ENCODE assay signal across 25 cellular contexts in the genomic region with DNA sequence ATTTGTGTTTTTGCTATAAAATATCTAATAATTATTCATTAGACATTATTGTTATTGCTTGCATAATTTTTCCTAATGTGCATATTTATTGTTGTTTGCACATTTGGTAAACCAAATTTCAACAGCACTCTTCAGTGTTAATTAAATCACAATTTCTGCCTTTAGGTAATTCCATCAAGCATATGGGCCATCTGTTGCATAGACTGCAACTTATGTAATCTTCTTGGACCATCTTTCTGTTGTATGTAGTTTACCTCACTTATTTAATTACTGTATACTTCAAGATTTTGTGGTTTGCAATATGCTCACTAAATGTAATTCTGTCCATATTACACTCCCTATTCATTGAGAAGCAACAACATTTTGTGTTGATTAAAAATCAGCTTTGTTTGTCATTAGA.
"Had no signal": no experiment of that assay in that cellular context is flagged by ENCODE, and none has a peak within 500 bp of the region (broad histone marks: within the 10 kb centered on the region; RNA-seq: fewer than 3 reads in every experiment).

No MANE protein-coding gene starts in this region.

- H3K9me3 Mint-ChIP-seq: endodermal cell had no signal

- H3K9me3 ChIP-seq: esophagus squamous epithelium, gastrocnemius medialis, heart right ventricle, left lung, lower lobe of right lung, mucosa of descending colon had no signal

- H3K4me3 Mint-ChIP-seq: dendritic cell treated with granulocyte-macrophage colony-stimulating factor and Interleukin-4, amounts not matched to agents 40 ng/mL and 50 ng/mL, for 4 days; effector memory CD8-positive, alpha-beta T cell; endodermal cell; mesothelial cell of epicardium; naive B cell; naive thymus-derived CD8-positive, alpha-beta T cell had no signal

- H3K4me1 ChIP-seq: esophagus squamous epithelium, gastrocnemius medialis, heart right ventricle, left lung, lower lobe of right lung had no signal

- H3K27ac Mint-ChIP-seq: dendritic cell treated with granulocyte-macrophage colony-stimulating factor and Interleukin-4, amounts not matched to agents 40 ng/mL and 50 ng/mL, for 4 days; effector memory CD8-positive, alpha-beta T cell; endodermal cell; mesothelial cell of epicardium; naive B cell; naive thymus-derived CD8-positive, alpha-beta T cell had no signal

- H3K27me3 ChIP-seq: esophagus squamous epithelium, gastrocnemius medialis, heart right ventricle, left lung had no signal

- H3K4me1 Mint-ChIP-seq: endodermal cell; mesothelial cell of epicardium; naive B cell; naive thymus-derived CD8-positive, alpha-beta T cell had no signal

- ATAC-seq: effector memory CD8-positive, alpha-beta T cell; esophagus mucosa; gastrocnemius medialis; heart right ventricle; left cardiac atrium; left lung; left ventricle myocardium superior; lower lobe of right lung; mucosa of descending colon; naive thymus-derived CD8-positive, alpha-beta T cell had no signal

- H3K4me3 ChIP-seq: esophagus squamous epithelium, gastrocnemius medialis, heart right ventricle, left lung, lower lobe of right lung, mucosa of descending colon had no signal

- H3K36me3 Mint-ChIP-seq: mesothelial cell of epicardium; naive B cell; naive thymus-derived CD8-positive, alpha-beta T cell had no signal

- DNase-seq: cortex of kidney; effector CD8-positive, alpha-beta T cell; effector memory CD8-positive, alpha-beta T cell; endodermal cell; erythroblast; esophagus squamous epithelium; foreskin fibroblast; foreskin melanocyte; gastrocnemius medialis; glutamatergic neuron; head of caudate nucleus; heart right ventricle; hippocampal formation; left cardiac atrium; left lung; left ventricle myocardium superior; lower lobe of right lung; mesenchymal stem cell; mucosa of descending colon; naive B cell; naive thymus-derived CD8-positive, alpha-beta T cell had no signal

- H3K27ac ChIP-seq: epithelial cell of prostate, esophagus squamous epithelium, gastrocnemius medialis, heart right ventricle, left lung, lower lobe of right lung had no signal

- H3K36me3 ChIP-seq: esophagus squamous epithelium, gastrocnemius medialis, heart right ventricle, left lung, lower lobe of right lung had no signal

- H3K27me3 Mint-ChIP-seq: dendritic cell treated with granulocyte-macrophage colony-stimulating factor and Interleukin-4, amounts not matched to agents 40 ng/mL and 50 ng/mL, for 4 days; effector memory CD8-positive, alpha-beta T cell; naive B cell; naive thymus-derived CD8-positive, alpha-beta T cell had no signal
